8 cellular contexts compared by ENCODE assay signal in genomic region chr10:110871236-110872084, GRCh38. TPM values are rescaled to one million over a fixed set of nuclear protein-coding genes. Genes with fewer than 3 reads are reported as not detected.
DNase-seq lines count a peak whose midpoint lies in the region; ATAC-seq lines count a peak whose summit lies in the region.

TSS of gene PDCD4 (plus strand) at chr10:110871928. CDS start at chr10:110876028, 4,100 bp downstream.

- peaks cover 0 to 9% of the 10 kb centered on the region in 2 donors for H3K9me3 Mint-ChIP-seq in activated naive CD4-positive, alpha-beta T cell treated with anti-CD3 and anti-CD28 coated beads, Interleukin-2, amount 50 U/mL, for 72 hours

- ATAC-seq in HG02571 (IDR thresholded peaks at IDR 0.05; ENCODE audit: unreplicated experiment): peak; percentile 83
- ATAC-seq in activated naive CD4-positive, alpha-beta T cell treated with anti-CD3 and anti-CD28 coated beads, Interleukin-2, amount 50 U/mL, for 72 hours: peak; percentile 86 to 87

- H3K27ac Mint-ChIP-seq in activated naive CD4-positive, alpha-beta T cell treated with anti-CD3 and anti-CD28 coated beads, Interleukin-2, amount 50 U/mL, for 72 hours: peak within 1 kb of the TSS; percentile 93 to 97

- peak within 1 kb of the TSS; percentile 86 for H3K27ac ChIP-seq in temporal lobe (ENCODE audit: low read depth, low read length)

- DNase-seq in GM04504 (ENCODE audit: low read depth) (peak; percentile 94), NCI-H1048 (lab: John Stamatoyannopoulos, UW) (peak; percentile 91), SKM-1 (lab: John Stamatoyannopoulos, UW; ENCODE audit: unreplicated experiment) (peak; percentile 90), globus pallidus (ENCODE audit: low spot score) (peak; percentile 99), occipital lobe (lab: John Stamatoyannopoulos, UW) (peak; percentile 98)
- peak; percentile 92 to 97 for DNase-seq in activated naive CD4-positive, alpha-beta T cell treated with anti-CD3 and anti-CD28 coated beads, Interleukin-2, amount 50 U/mL, for 72 hours (ENCODE audit: low spot score in 2 of 2)

- H3K36me3 Mint-ChIP-seq in activated naive CD4-positive, alpha-beta T cell treated with anti-CD3 and anti-CD28 coated beads, Interleukin-2, amount 50 U/mL, for 72 hours: peaks cover 9 to 22% of the 10 kb centered on the region in 2 donors

RNA-seq across cellular contexts. Expression of gene PDCD4, which starts in this region (rescaled TPM):
- 100 to 1,000 TPM in 1 of 2 donors, 10 to 100 TPM in 1; 94.9 to 159 TPM for total RNA-seq in activated naive CD4-positive, alpha-beta T cell treated with anti-CD3 and anti-CD28 coated beads, Interleukin-2, amount 50 U/mL, for 72 hours
- total RNA-seq in occipital lobe (61.1 TPM), temporal lobe (34.2 TPM)

Comparison
In these comparisons a context has a peak if more than half of its experiments do, and no peak if none do; other contexts are left out.
1. Peak in every context shown above with its lines: DNase-seq, ATAC-seq and H3K27ac ChIP-seq.